ENCODE assay signal across 10 cellular contexts in genomic region chr17:32752934-32753333, GRCh38.
"Had no signal": no experiment of that assay in that cellular context is flagged by ENCODE, and none has a peak within 500 bp of the region (broad histone marks: within the 10 kb centered on the region; RNA-seq: fewer than 3 reads in every experiment).

No MANE protein-coding gene starts in this region.

- ATAC-seq: HepG2 had no signal

- H3K4me3 Mint-ChIP-seq: H9, HFFc6, IgD-negative memory B cell had no signal

- H3K9me3 Mint-ChIP-seq: H9, HFFc6 had no signal

- H3K27ac Mint-ChIP-seq: H9, HFFc6, IgD-negative memory B cell had no signal

- H3K9ac ChIP-seq: GM23248 had no signal

- H2AFZ ChIP-seq: GM23248 had no signal

- H3K27me3 Mint-ChIP-seq: IgD-negative memory B cell had no signal

- DNase-seq: GM23248, GOT3, H9, HCEC 1CT, HFFc6, KG1 had no signal

- FAIRE-seq: H54, HepG2 had no signal

- H3K27ac ChIP-seq: GM23248, HL-60 had no signal

- H3K4me3 ChIP-seq: GM23248 had no signal
